ENCODE assay signal across 8 cellular contexts in genomic region chr2:101038455-101039255, GRCh38. TPM values are rescaled to one million over a fixed set of nuclear protein-coding genes. Genes with fewer than 3 reads are reported as not detected.
DNase-seq lines count a peak whose midpoint lies in the region; ATAC-seq and TF ChIP-seq lines count a peak whose summit lies in the region.

No MANE protein-coding gene starts in this region.

- DNase-seq in GM12864 (ENCODE audit: low read depth), result no peak
- DNase-seq in RPMI8226, result peak; percentile 25
- peak; percentile 15 for DNase-seq in fibroblast of villous mesenchyme (ENCODE audit: low read depth)
- DNase-seq in thoracic aorta (ENCODE audit: low spot score), result no peak
- no peak for DNase-seq in GOT3 (lab: John Stamatoyannopoulos, UW)
- DNase-seq in amygdala (lab: John Stamatoyannopoulos, UW), result no peak
- DNase-seq in stimulated activated naive CD4-positive, alpha-beta T cell (lab: John Stamatoyannopoulos, UW), result no peak

- peaks cover 32% of the 10 kb centered on the region for H3K36me3 ChIP-seq in thoracic aorta

- no peak overlapping the region for H3K27ac ChIP-seq in 22Rv1
- no peak overlapping the region for H3K27ac ChIP-seq in thoracic aorta

- H3K4me1 ChIP-seq in thoracic aorta (ENCODE audit: control insufficient read depth in 1 of 2, low read depth in 2 of 2), result no peaks in the 10 kb centered on the region

- H3K4me3 ChIP-seq in GM12864 (ENCODE audit: low read depth, low read length) (no peak overlapping the region), fibroblast of villous mesenchyme (ENCODE audit: low read depth, low read length) (no peak overlapping the region), thoracic aorta (no peak overlapping the region)

- TF ChIP-seq CTCF in 22Rv1 (IDR thresholded peaks at IDR 0.05) (peak; percentile 76), GM12864 (IDR thresholded peaks at IDR 0.05; ENCODE audit: low read depth, low read length, missing control alignments) (peak; percentile 68), fibroblast of villous mesenchyme (IDR thresholded peaks at IDR 0.05; ENCODE audit: insufficient read depth, low read depth, low read length) (peak; percentile 65), thoracic aorta (IDR thresholded peaks at IDR 0.05) (peak; percentile 44)

- no peaks in the 10 kb centered on the region for H3K9me3 ChIP-seq in thoracic aorta

- no peaks in the 10 kb centered on the region for H3K27me3 ChIP-seq in thoracic aorta (replicated peaks; ENCODE audit: insufficient read depth)

- no peak for ATAC-seq in thoracic aorta (ENCODE audit: insufficient number of reproducible peaks, low FRiP score, low read depth)

RNA-seq across cellular contexts. Expression of gene RPL31, which starts 36.6 kb away (rescaled TPM):
- total RNA-seq in fibroblast of villous mesenchyme, result 672 and 815 TPM in 2 replicates
- total RNA-seq in thoracic aorta, result 100 to 1,000 TPM; 511 to 520 TPM

Comparison
In these comparisons a context has a peak if more than half of its experiments do, and no peak if none do; other contexts are left out.
1. DNase-seq: peak in RPMI8226 (single experiment) and fibroblast of villous mesenchyme (single experiment); none in GM12864 (single experiment), thoracic aorta (single experiment), GOT3 (single experiment), amygdala (0 of 56) and stimulated activated naive CD4-positive, alpha-beta T cell (0 of 6).
2. Peak in every context shown above with its lines, with median percentiles within 50 percentile points of each other: CTCF ChIP-seq.